Comparison of ENCODE assay signal across 8 cellular contexts in the genomic region with DNA sequence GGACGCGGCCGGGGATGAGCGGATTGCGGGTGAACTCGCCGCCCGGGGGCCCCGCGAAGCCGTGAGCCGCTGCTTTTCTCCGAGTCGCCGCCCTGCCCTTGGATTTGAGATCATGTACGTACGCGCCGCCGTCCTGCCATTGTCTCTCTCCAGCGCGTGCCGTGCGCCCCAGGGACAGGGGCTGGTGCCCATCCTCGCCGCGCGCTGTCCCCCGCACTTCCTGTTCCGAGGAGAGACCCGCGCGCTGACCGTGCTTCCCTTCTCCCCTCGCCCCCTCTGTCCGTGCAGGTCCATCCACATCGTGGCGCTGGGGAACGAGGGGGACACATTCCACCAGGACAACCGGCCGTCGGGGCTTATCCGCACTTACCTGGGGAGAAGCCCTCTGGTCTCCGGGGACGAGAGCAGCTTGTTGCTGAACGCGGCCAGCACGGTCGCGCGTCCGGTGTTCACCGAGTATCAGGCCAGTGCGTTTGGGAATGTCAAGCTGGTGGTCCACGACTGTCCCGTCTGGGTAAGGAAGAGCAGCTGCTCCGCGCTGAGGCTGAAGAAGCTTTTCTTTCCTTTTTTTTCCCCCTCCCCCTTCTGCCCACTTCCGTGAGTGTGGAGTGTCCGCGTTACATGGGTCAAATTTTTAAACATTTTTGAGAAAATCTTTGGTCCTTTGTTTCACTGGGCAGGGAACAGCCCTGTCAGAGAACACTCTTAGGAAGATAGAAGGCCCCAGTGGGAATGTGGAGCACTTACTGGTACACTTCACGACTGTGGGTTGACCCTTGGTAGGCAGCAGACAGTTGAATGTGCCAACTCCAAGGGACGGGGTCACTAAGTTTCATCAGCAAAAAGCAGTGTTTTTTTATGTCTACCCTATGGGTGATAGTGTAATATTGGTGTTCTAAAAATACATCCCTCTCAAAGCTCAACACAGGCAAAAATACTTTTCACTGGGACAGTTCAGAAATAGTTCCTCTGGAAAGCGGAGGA. TPM values are rescaled to one million over a fixed set of nuclear protein-coding genes. Genes with fewer than 3 reads are reported as not detected.
DNase-seq lines count a peak whose midpoint lies in the region; ATAC-seq and TF ChIP-seq lines count a peak whose summit lies in the region.

No MANE protein-coding gene starts in this region.

- ATAC-seq in GM19023 (IDR thresholded peaks at IDR 0.05; ENCODE audit: unreplicated experiment) = peak; percentile 30
- ATAC-seq in HG03175 (IDR thresholded peaks at IDR 0.05; ENCODE audit: unreplicated experiment) = peak; percentile 39
- ATAC-seq in RWPE2 (ENCODE audit: low read depth) = peak; percentile 47
- peak; percentile 51 to 57 for ATAC-seq in gastrocnemius medialis

- TF ChIP-seq CTCF in BE2C (IDR thresholded peaks at IDR 0.05; ENCODE audit: low read depth, low read length) = no peak
- TF ChIP-seq CTCF in RWPE2 (IDR thresholded peaks at IDR 0.05; ENCODE audit: poor library complexity, severe bottlenecking) = peak; percentile 2
- TF ChIP-seq CTCF in gastrocnemius medialis (IDR thresholded peaks at IDR 0.05 in 4 of 5, conservative IDR thresholded peaks at IDR 0.05 in 1 of 5) = no peak

- intact Hi-C loops in gastrocnemius medialis (cut with DNase I; ENCODE audit: low total_unique reads) = loop anchor here (1.0 to 10.0 kb wide), 6 partner anchors 49 to 233 kb away; a partner anchor contains a TSS

- H3K27ac ChIP-seq in RWPE2 (ENCODE audit: poor library complexity, severe bottlenecking) (peak overlapping the region; percentile 20), gastrocnemius medialis (peak overlapping the region; percentile 91 to 96 (median 94))

- H3K9me3 ChIP-seq in BE2C (no peaks in the 10 kb centered on the region), RWPE2 (ENCODE audit: severe bottlenecking) (no peaks in the 10 kb centered on the region), iPS-15b (ENCODE audit: control insufficient read depth, insufficient read depth, low read length) (no peaks in the 10 kb centered on the region), gastrocnemius medialis (no peaks in the 10 kb centered on the region)

- H3K4me1 ChIP-seq in BE2C (peaks cover 20% of the 10 kb centered on the region), RWPE2 (ENCODE audit: insufficient read depth, poor library complexity, severe bottlenecking) (peaks cover 15% of the 10 kb centered on the region), iPS-15b (ENCODE audit: control insufficient read depth, insufficient read depth, low read length) (peaks cover 2% of the 10 kb centered on the region), gastrocnemius medialis (peaks cover 41 to 51% of the 10 kb centered on the region in 2 donors)

- H3K4me3 ChIP-seq in BE2C (ENCODE audit: low read depth, low read length) (peak overlapping the region; percentile 93), RWPE2 (ENCODE audit: severe bottlenecking) (peak overlapping the region; percentile 73), iPS-15b (ENCODE audit: low read depth, low read length) (peak overlapping the region; percentile 76), gastrocnemius medialis (peak overlapping the region; percentile 80 to 87 (median 85))

- H3K9ac ChIP-seq in iPS-15b (ENCODE audit: low read depth, low read length) = no peak overlapping the region

- H3K36me3 ChIP-seq in BE2C (peaks cover 21% of the 10 kb centered on the region), RWPE2 (ENCODE audit: low read depth) (no peaks in the 10 kb centered on the region), iPS-15b (ENCODE audit: control insufficient read depth, insufficient read depth, low read length) (no peaks in the 10 kb centered on the region), gastrocnemius medialis (no peaks in the 10 kb centered on the region)

- in situ Hi-C loops in gastrocnemius medialis (cut with MboI; ENCODE audit: low sequenced_read_pairs in 4 of 4) = loop anchor here in 1 of 4 donors (5.0 kb wide), 1 partner anchor 50 kb away; no protein-coding TSS in a partner anchor

- H3K27me3 ChIP-seq in BE2C = no peaks in the 10 kb centered on the region
- H3K27me3 ChIP-seq in RWPE2 (ENCODE audit: insufficient read depth, poor library complexity, severe bottlenecking) = no peaks in the 10 kb centered on the region
- peaks cover 76% of the 10 kb centered on the region for H3K27me3 ChIP-seq in iPS-15b (ENCODE audit: control insufficient read depth, insufficient read depth, low read length)
- no peaks in the 10 kb centered on the region for H3K27me3 ChIP-seq in gastrocnemius medialis

- peak; percentile 69 for DNase-seq in BE2C
- DNase-seq in RWPE2 (ENCODE audit: low spot score) = peak; percentile 70
- peak; percentile 70 for DNase-seq in astrocyte of the hippocampus (ENCODE audit: low read depth, low spot score)
- peak; percentile 16 to 40 for DNase-seq in gastrocnemius medialis
- DNase-seq in NK-92 (lab: John Stamatoyannopoulos, UW; ENCODE audit: unreplicated experiment) = no peak

- no peak for TF ChIP-seq POLR2A in gastrocnemius medialis (IDR thresholded peaks at IDR 0.05)

RNA-seq across cellular contexts. Expression of a gene that starts 0.7 kb away (rescaled TPM):
- 119 TPM for polyA plus RNA-seq in BE2C (2012; ENCODE audit: insufficient read depth, insufficient read length, low read depth)
- total RNA-seq in gastrocnemius medialis = 100 to 1,000 TPM in 1 of 4 donors, 10 to 100 TPM in 3; 40.1 to 134 (median 86.9) TPM

RNA-seq across cellular contexts. Expression of a gene that starts 49.1 kb away (rescaled TPM):
- not detected for polyA plus RNA-seq in BE2C (2012; ENCODE audit: insufficient read depth, insufficient read length, low read depth)
- total RNA-seq in gastrocnemius medialis = under 1 TPM in 1 of 4 donors, not detected in 3; 0.76 TPM
